Comparison of ENCODE assay signal across 10 cellular contexts in genomic region chr7:130909161-130909836, GRCh38.
DNase-seq lines count a peak whose midpoint lies in the region; ATAC-seq, FAIRE-seq and TF ChIP-seq lines count a peak whose summit lies in the region.
"Had no signal": no experiment of that assay in that cellular context is flagged by ENCODE, and none has a peak within 500 bp of the region (broad histone marks: within the 10 kb centered on the region; RNA-seq: fewer than 3 reads in every experiment).

No MANE protein-coding gene starts in this region.

- no peak for FAIRE-seq in A549 (lab: Jason Lieb, UNC)

- TF ChIP-seq RAD21 in A549 (conservative IDR thresholded peaks at IDR 0.05 in 1 of 2, IDR thresholded peaks at IDR 0.05 in 1 of 2) = no peak

- H3K9me3 ChIP-seq in A549 (no peaks in the 10 kb centered on the region), left lung (no peaks in the 10 kb centered on the region)

- H3K27me3 ChIP-seq in left lung = no peaks in the 10 kb centered on the region

- peak overlapping the region; percentile 62 for H3K4me3 ChIP-seq in A549
- H3K4me3 ChIP-seq in left lung = peak overlapping the region in 1 of 2 donors; percentile 43

- intact Hi-C loops in left lung (cut with DNase I) = no loop called here

- H3K4me3 Mint-ChIP-seq in activated naive CD8-positive, alpha-beta T cell = peak overlapping the region; percentile 93

- peaks cover 60% of the 10 kb centered on the region for H3K4me1 ChIP-seq in A549
- peaks cover 15 to 78% of the 10 kb centered on the region in 2 donors for H3K4me1 ChIP-seq in left lung

- H3K27ac ChIP-seq in A549 (peak overlapping the region; percentile 85 to 93), left lung (peak overlapping the region; percentile 92 to 95)
- H3K27ac ChIP-seq: parathyroid adenoma had no signal

- peaks cover 0 to 17% of the 10 kb centered on the region in 2 donors for H3K36me3 ChIP-seq in left lung

- H3K27me3 Mint-ChIP-seq in activated naive CD8-positive, alpha-beta T cell = no peaks in the 10 kb centered on the region

- peak overlapping the region; percentile 100 for H3K27ac Mint-ChIP-seq in activated naive CD8-positive, alpha-beta T cell

- ATAC-seq in A549 (no peak), GM18505 (IDR thresholded peaks at IDR 0.05; ENCODE audit: unreplicated experiment) (no peak), left lung (no peak), HG02678 (IDR thresholded peaks at IDR 0.05; ENCODE audit: unreplicated experiment) (no peak), HG03571 (IDR thresholded peaks at IDR 0.05; ENCODE audit: unreplicated experiment) (no peak), GM18867 (IDR thresholded peaks at IDR 0.05; ENCODE audit: unreplicated experiment) (no peak)

- TF ChIP-seq EP300 in A549 (IDR thresholded peaks at IDR 0.05) = no peak

- POLR2A ChIA-PET in A549 (lab: Yijun Ruan, JAX) = no interaction called here

- TF ChIP-seq POLR2A in A549 (IDR thresholded peaks at IDR 0.05; ENCODE audit: low read length) = no peak
- TF ChIP-seq POLR2A in GM18505 (IDR thresholded peaks at IDR 0.05; ENCODE audit: borderline replicate concordance, extremely low read depth, insufficient read depth, insufficient read length) = peak; percentile 22

- no peaks in the 10 kb centered on the region for H3K9me3 Mint-ChIP-seq in activated naive CD8-positive, alpha-beta T cell (ENCODE audit: low read depth)

- H3K4me1 Mint-ChIP-seq in activated naive CD8-positive, alpha-beta T cell (ENCODE audit: low read depth) = peaks cover 85% of the 10 kb centered on the region

- TF ChIP-seq CTCF in A549 (IDR thresholded peaks at IDR 0.05) (no peak), left lung (IDR thresholded peaks at IDR 0.05) (no peak)

- H3K36me3 Mint-ChIP-seq in activated naive CD8-positive, alpha-beta T cell = peaks cover 41% of the 10 kb centered on the region

- peak overlapping the region; percentile 96 for H3K4me2 ChIP-seq in A549

- WGBS in A549 (ENCODE audit: missing lambda C conversion rate) = 40% methylated on average over 14 of the region's 14 CpGs

- no peak for DNase-seq in A549 (ENCODE audit: low read depth in 1 of 2, low spot score in 1 of 2)
- DNase-seq in left lung = no peak
- no peak for DNase-seq in DMS114 treated with DMSO at 0.1 percent for 48 hours (lab: John Stamatoyannopoulos, UW; ENCODE audit: unreplicated experiment)
- DNase-seq: stimulated activated naive CD4-positive, alpha-beta T cell treated with Interleukin-2 at 50 U/mL for 16 hours had no signal

- CTCF ChIA-PET in A549 (lab: Yijun Ruan, JAX) = interaction anchor here (1.2 to 3.0 kb wide), 4 partner anchors 21 to 50 kb away, joined by 3 to 13 read pairs (median 4); no protein-coding TSS in a partner anchor

TF ChIP-seq in A549, 52 proteins besides CTCF, POLR2A, EP300 and RAD21:
- TF ChIP-seq HOXA7 (CRISPR knock-in tag; IDR thresholded peaks at IDR 0.05) (peak; percentile 28; the same call in 1 of the 2 replicates), HOXB13 (CRISPR knock-in tag; IDR thresholded peaks at IDR 0.05; ENCODE audit: low read depth) (peak; percentile 54; the same call in 1 of the 2 replicates), USF2 (IDR thresholded peaks at IDR 0.05) (no peak), REST (IDR thresholded peaks at IDR 0.05) (no peak), BCL3 (IDR thresholded peaks at IDR 0.05) (no peak), FOSB (CRISPR knock-in tag; IDR thresholded peaks at IDR 0.05) (0 out of 2 replicates have a peak, but pooled peaks have one; percentile 26), CHD2 (IDR thresholded peaks at IDR 0.05; ENCODE audit: low read length, partially characterized antibody) (no peak), POLR2AphosphoS2 (conservative IDR thresholded peaks at IDR 0.05; ENCODE audit: low read length) (peak; percentile 76; the same call in 1 of the 2 replicates), KDM1A (IDR thresholded peaks at IDR 0.05; ENCODE audit: low read depth) (no peak), CBX2 (IDR thresholded peaks at IDR 0.05; ENCODE audit: borderline replicate concordance, low read depth) (no peak), RARB (CRISPR knock-in tag; IDR thresholded peaks at IDR 0.05) (peak; percentile 65; the same call in 1 of the 2 replicates), GATA3 (IDR thresholded peaks at IDR 0.05; ENCODE audit: borderline replicate concordance) (no peak), TFCP2L1 (CRISPR knock-in tag; IDR thresholded peaks at IDR 0.05) (0 out of 2 replicates have a peak, but pooled peaks have one; percentile 11), JUN (IDR thresholded peaks at IDR 0.05) (peak in 1 of 2 experiments; percentile 35; a peak in 1 of 5 replicates)
- TF ChIP-seq, protein P1, sequence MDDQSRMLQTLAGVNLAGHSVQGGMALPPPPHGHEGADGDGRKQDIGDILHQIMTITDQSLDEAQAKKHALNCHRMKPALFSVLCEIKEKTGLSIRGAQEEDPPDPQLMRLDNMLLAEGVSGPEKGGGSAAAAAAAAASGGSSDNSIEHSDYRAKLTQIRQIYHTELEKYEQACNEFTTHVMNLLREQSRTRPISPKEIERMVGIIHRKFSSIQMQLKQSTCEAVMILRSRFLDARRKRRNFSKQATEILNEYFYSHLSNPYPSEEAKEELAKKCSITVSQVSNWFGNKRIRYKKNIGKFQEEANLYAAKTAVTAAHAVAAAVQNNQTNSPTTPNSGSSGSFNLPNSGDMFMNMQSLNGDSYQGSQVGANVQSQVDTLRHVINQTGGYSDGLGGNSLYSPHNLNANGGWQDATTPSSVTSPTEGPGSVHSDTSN (IDR thresholded peaks at IDR 0.05) = no peak
- TF ChIP-seq, protein P2, sequence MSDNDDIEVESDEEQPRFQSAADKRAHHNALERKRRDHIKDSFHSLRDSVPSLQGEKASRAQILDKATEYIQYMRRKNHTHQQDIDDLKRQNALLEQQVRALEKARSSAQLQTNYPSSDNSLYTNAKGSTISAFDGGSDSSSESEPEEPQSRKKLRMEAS (IDR thresholded peaks at IDR 0.05) = peak; percentile 21; the same call in 1 of the 2 replicates
TF ChIP-seq in A549: peak in this region for 8.
